ENCODE assay signal across 8 cellular contexts in the genomic region with DNA sequence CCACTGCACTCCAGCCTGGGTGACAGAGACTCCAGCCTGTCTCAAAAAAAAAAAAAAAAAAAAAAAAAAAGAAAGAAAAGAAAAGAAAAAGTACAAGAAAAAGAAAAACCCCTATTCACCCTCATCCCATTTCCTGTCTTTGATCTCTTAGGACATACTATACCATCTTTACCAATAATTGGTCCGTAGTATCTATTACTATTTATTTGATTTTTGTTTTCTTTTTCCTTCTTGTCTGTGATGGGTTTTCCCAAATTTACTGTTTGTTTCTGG. TPM values are rescaled to one million over a fixed set of nuclear protein-coding genes. Genes with fewer than 3 reads are reported as not detected.
A peak's percentile ranks its signal among the peaks of the same experiment; 100 is the strongest.
DNase-seq lines count a peak whose midpoint lies in the region; ATAC-seq, FAIRE-seq and TF ChIP-seq lines count a peak whose summit lies in the region.

No MANE protein-coding gene starts in this region.

- peaks cover 34 to 54% (median 41%) of the 10 kb centered on the region in 4 donors for H3K4me1 Mint-ChIP-seq in CD4-positive, CD25-positive, alpha-beta regulatory T cell
- peaks cover 36% of the 10 kb centered on the region for H3K4me1 Mint-ChIP-seq in nephron progenitor cell

- no peak for FAIRE-seq in GM12878 (lab: Jason Lieb, UNC)

- no peak for ATAC-seq in CD4-positive, CD25-positive, alpha-beta regulatory T cell (ENCODE audit: low read depth in 2 of 2)
- ATAC-seq in GM12878 = no peak
- ATAC-seq in HG02642 (IDR thresholded peaks at IDR 0.05; ENCODE audit: poor library complexity, unreplicated experiment) = no peak

- peak overlapping the region; percentile 99 for H3K4me3 ChIP-seq in CD4-positive, CD25-positive, alpha-beta regulatory T cell (ENCODE audit: low read depth, low read length)
- H3K4me3 ChIP-seq in HUES64 (ENCODE audit: low read length) (peak overlapping the region; percentile 75), GM12878 (no peak overlapping the region)

- peak overlapping the region; percentile 88 for H3K27ac ChIP-seq in CD4-positive, CD25-positive, alpha-beta regulatory T cell (ENCODE audit: insufficient read depth, low read length, poor library complexity, severe bottlenecking)
- H3K27ac ChIP-seq in HUES64 (ENCODE audit: low read depth, low read length) = no peak overlapping the region
- no peak overlapping the region for H3K27ac ChIP-seq in GM12878 (ENCODE audit: control insufficient read depth, insufficient read depth)

- H3K79me2 ChIP-seq in GM12878 (ENCODE audit: control insufficient read depth, insufficient read depth, low read length) = no peaks in the 10 kb centered on the region

- H4K20me1 ChIP-seq in GM12878 (ENCODE audit: control insufficient read depth, insufficient read depth) = no peaks in the 10 kb centered on the region

- no peak for TF ChIP-seq EP300 in GM12878 (IDR thresholded peaks at IDR 0.05; ENCODE audit: borderline replicate concordance in 1 of 2, control insufficient read depth in 1 of 2, low read depth in 2 of 2, low read length in 2 of 2)

- BruUV-seq in GM12878 (replicated peaks; lab: Mats Ljungman, UMichigan) = no TSS peak

- peak overlapping the region; percentile 92 for H3K4me2 ChIP-seq in GM12878 (ENCODE audit: control insufficient read depth, insufficient read depth)

- in situ Hi-C loops in GM12878 (cut with MboI) = no loop called here

- TF ChIP-seq POLR2A in GM12878 (IDR thresholded peaks at IDR 0.05; ENCODE audit: low read depth, low read length) = no peak

- POLR2A ChIA-PET in GM12878 (lab: Charles Lee) = interaction anchor here (1.7 kb wide), 1 partner anchor 40 kb away, joined by 12 read pairs; no protein-coding TSS in a partner anchor

- CTCF ChIA-PET in GM12878 (lab: Yijun Ruan, JAX) = interaction anchor here (0.9 to 1.6 kb wide), 4 partner anchors 18 to 333 kb away, joined by 3 to 5 read pairs (median 3); partner anchors contain the start of gene ZNF282

- H3K4me1 ChIP-seq in CD4-positive, CD25-positive, alpha-beta regulatory T cell (ENCODE audit: control insufficient read depth, insufficient read depth, low read length, poor library complexity, severe bottlenecking) = peaks cover 42% of the 10 kb centered on the region
- peaks cover 4% of the 10 kb centered on the region; the same call in 1 of the 2 replicates for H3K4me1 ChIP-seq in HUES64 (ENCODE audit: insufficient read depth, low read length)
- H3K4me1 ChIP-seq in GM12878 (ENCODE audit: control insufficient read depth, insufficient read depth, low read length) = peaks cover 7% of the 10 kb centered on the region

- H3K9me3 ChIP-seq in CD4-positive, CD25-positive, alpha-beta regulatory T cell (ENCODE audit: control insufficient read depth in 2 of 2, low read length in 2 of 2) = no peaks in the 10 kb centered on the region
- H3K9me3 ChIP-seq in HUES64 (ENCODE audit: insufficient read depth, low read depth, low read length) (no peaks in the 10 kb centered on the region), GM12878 (replicated peaks; ENCODE audit: control insufficient read depth, insufficient read depth, low read length) (no peaks in the 10 kb centered on the region)

- H3K27me3 Mint-ChIP-seq in CD4-positive, CD25-positive, alpha-beta regulatory T cell = peaks cover 15% of the 10 kb centered on the region
- H3K27me3 Mint-ChIP-seq in nephron progenitor cell (ENCODE audit: low read depth, poor library complexity) = peaks cover 13% of the 10 kb centered on the region

- no peaks in the 10 kb centered on the region for H3K36me3 ChIP-seq in CD4-positive, CD25-positive, alpha-beta regulatory T cell (ENCODE audit: control insufficient read depth, insufficient read depth, low read length)
- no peaks in the 10 kb centered on the region for H3K36me3 ChIP-seq in HUES64 (ENCODE audit: insufficient read depth, low read length)
- no peaks in the 10 kb centered on the region for H3K36me3 ChIP-seq in GM12878 (ENCODE audit: control insufficient read depth in 2 of 2, insufficient read depth in 2 of 2, low read length in 1 of 2)

- no CpG with 5 or more reads among the region's 1 CpG for WGBS in HUES64
- 5% methylated on average over 1 of the region's 1 CpG for WGBS in GM12878 (ENCODE audit: insufficient coverage, insufficient replicate concordance, low lambda C conversion rate, missing lambda C conversion rate)

- H3K27ac Mint-ChIP-seq in CD4-positive, CD25-positive, alpha-beta regulatory T cell = peak overlapping the region; percentile 94 to 97 (median 97)
- H3K27ac Mint-ChIP-seq in nephron progenitor cell = peak overlapping the region; percentile 100

- SMC1A ChIA-PET in GM12878 (lab: Charles Lee; ENCODE audit: uncharacterized antibody, unreplicated experiment) = no interaction called here

- RAD21 ChIA-PET in GM12878 (lab: Charles Lee; ENCODE audit: unreplicated experiment) = interaction anchor here (1.2 kb wide), 1 partner anchor 23 kb away, joined by 5 read pairs; no protein-coding TSS in a partner anchor

- peaks cover 0 to 1% (median 0%) of the 10 kb centered on the region in 7 donors for H3K9me3 Mint-ChIP-seq in CD4-positive, CD25-positive, alpha-beta regulatory T cell
- H3K9me3 Mint-ChIP-seq in nephron progenitor cell = peaks cover 30% of the 10 kb centered on the region

- DNase-seq in CD4-positive, CD25-positive, alpha-beta regulatory T cell = no peak
- DNase-seq in GM12878 (ENCODE audit: low read depth, low spot score) = no peak
- DNase-seq in nephron progenitor cell = no peak
- no peak for DNase-seq in NCI-H1417 treated with DMSO at 0.1 percent for 48 hours (lab: John Stamatoyannopoulos, UW)
- DNase-seq in foreskin melanocyte = no peak
- no peak for DNase-seq in dermis blood vessel endothelial cell

- no peak for TF ChIP-seq CTCF in GM12878 (IDR thresholded peaks at IDR 0.05 in 2 of 3, conservative IDR thresholded peaks at IDR 0.05 in 1 of 3; ENCODE audit: control insufficient read depth in 2 of 3, extremely low read depth in 1 of 3, insufficient read depth in 1 of 3, low read depth in 3 of 3, low read length in 3 of 3)
- no peak for TF ChIP-seq CTCF in nephron progenitor cell (IDR thresholded peaks at IDR 0.05)

- H3K27me3 ChIP-seq in CD4-positive, CD25-positive, alpha-beta regulatory T cell (ENCODE audit: control insufficient read depth, insufficient read depth, low read length) = no peaks in the 10 kb centered on the region
- no peaks in the 10 kb centered on the region for H3K27me3 ChIP-seq in HUES64 (ENCODE audit: insufficient read depth, low read length)
- H3K27me3 ChIP-seq in GM12878 (replicated peaks in 1 of 2; ENCODE audit: control insufficient read depth in 2 of 2, insufficient read depth in 2 of 2, low read length in 1 of 2) = no peaks in the 10 kb centered on the region

- peak overlapping the region; percentile 93 to 98 (median 96) for H3K4me3 Mint-ChIP-seq in CD4-positive, CD25-positive, alpha-beta regulatory T cell
- peak overlapping the region; percentile 94 for H3K4me3 Mint-ChIP-seq in nephron progenitor cell

- no peak for TF ChIP-seq RAD21 in GM12878 (IDR thresholded peaks at IDR 0.05; ENCODE audit: insufficient read depth, low read depth, low read length)

- H3K36me3 Mint-ChIP-seq in CD4-positive, CD25-positive, alpha-beta regulatory T cell = no peaks in the 10 kb centered on the region
- no peaks in the 10 kb centered on the region for H3K36me3 Mint-ChIP-seq in nephron progenitor cell (ENCODE audit: low read depth)

- H3K9ac ChIP-seq in HUES64 (ENCODE audit: low read depth, low read length) (no peak overlapping the region), GM12878 (ENCODE audit: control insufficient read depth, insufficient read depth, low read length) (no peak overlapping the region)

- intact Hi-C loops in GM12878 (cut with micrococcal nuclease; ENCODE audit: unreplicated experiment) = loop anchor here (5.0 kb wide), 1 partner anchor 104 kb away; the partner anchor contains the start of gene EZH2

- H2AFZ ChIP-seq in GM12878 (ENCODE audit: control insufficient read depth, low read depth, low read length) = no peak overlapping the region

TF ChIP-seq in GM12878, 131 proteins besides CTCF, POLR2A, EP300 and RAD21 (continues in another document):
- TF ChIP-seq IKZF2 (IDR thresholded peaks at IDR 0.05) = peak in 1 of 2 experiments; percentile 9; a peak in 1 of 4 replicates

RNA-seq across cellular contexts. Expression of gene PDIA4, which starts 41.6 kb away (rescaled TPM):
- total RNA-seq in CD4-positive, CD25-positive, alpha-beta regulatory T cell = 33.4 TPM
- 10 to 100 TPM; 66.8 to 78.3 (median 72.6) TPM for polyA plus RNA-seq in CD4-positive, CD25-positive, alpha-beta regulatory T cell
- polyA plus RNA-seq in HUES64 (2013, experiment 1 of 2) = 160 TPM
- polyA plus RNA-seq in HUES64 (2013, experiment 2 of 2) = 160 TPM
- total RNA-seq in GM12878 (2013; cell fraction: nucleolus; rRNA removed) = 59.2 and 60.6 TPM in 2 replicates
- total RNA-seq in GM12878 (2014; rRNA removed) (118 and 123 TPM in 2 replicates), GM12878 (2014; rRNA removed; fragmentation: Illumina TruSeq; extraction: Trizol) (75.7 and 86.8 TPM in 2 replicates), GM12878 (2021) (119 and 134 TPM in 2 replicates), dermis blood vessel endothelial cell (411 and 434 TPM in 2 replicates)
- polyA plus RNA-seq in GM12878 (2011; ENCODE audit: low read depth) = 69.3 TPM
- polyA plus RNA-seq in GM12878 (2011; rRNA removed) (77.6 and 81.6 TPM in 2 replicates), GM12878 (2014; fragmentation: Illumina TruSeq; extraction: Trizol) (79.4 and 104 TPM in 2 replicates), GM12878 (2014; fragmentation: Nextera tagmentation; extraction: Ambion mirVana) (10 to 100 TPM in 1 of 2 experiments, 1 to 10 TPM in 1; 7.1 to 13.4 TPM), GM12878 (2014; rRNA removed) (108 and 115 TPM in 2 replicates), GM12878 (2016; fragmentation: Nextera tagmentation; extraction: Ambion mirVana) (100 to 1,000 TPM; 284 to 306 TPM)
- 82.9 and 84.8 TPM in 2 replicates for polyA plus RNA-seq in GM12878 (2011; cell fraction: cytosol; rRNA removed)
- 86.6 and 98.4 TPM in 2 replicates for polyA plus RNA-seq in GM12878 (2011; cell fraction: nucleus; rRNA removed)
- polyA plus RNA-seq in GM12878 (2012) = 93.6 and 96.1 TPM in 2 replicates
- 64.5 and 84.4 TPM in 2 replicates for polyA minus RNA-seq in GM12878 (2011; rRNA and poly(A)+ RNA removed)
- polyA minus RNA-seq in GM12878 (2011; cell fraction: cytosol; rRNA and poly(A)+ RNA removed) = 30.6 and 42.5 TPM in 2 replicates
- polyA minus RNA-seq in GM12878 (2011; cell fraction: nucleus; rRNA and poly(A)+ RNA removed) = 15.8 and 22.5 TPM in 2 replicates
